Comparison of ENCODE assay signal across 7 cellular contexts in genomic region chr3:50358355-50358926, GRCh38. TPM values are rescaled to one million over a fixed set of nuclear protein-coding genes. Genes with fewer than 3 reads are reported as not detected.
DNase-seq lines count a peak whose midpoint lies in the region; ATAC-seq and TF ChIP-seq lines count a peak whose summit lies in the region.

No MANE protein-coding gene starts in this region.

- TF ChIP-seq CTCF in HFFc6 (IDR thresholded peaks at IDR 0.05), result no peak

- CTCF ChIA-PET in activated CD4-positive, alpha-beta memory T cell treated with anti-CD3 and anti-CD28 coated beads for 36 hours (lab: Charles Lee), result interaction anchor here (4.4 kb wide), 1 partner anchor 10 kb away, joined by 34 read pairs; no protein-coding TSS in a partner anchor
- CTCF ChIA-PET in HEK293T (lab: Yijun Ruan, JAX), result no interaction called here

- H3K9me3 ChIP-seq in iPS DF 6.9 (ENCODE audit: control insufficient read depth, insufficient read depth, low read length), result no peaks in the 10 kb centered on the region

- no CpG with 5 or more reads among the region's 25 CpGs for WGBS in iPS DF 6.9 (ENCODE audit: insufficient coverage, insufficient read length)

- intact Hi-C loops in activated CD4-positive, alpha-beta memory T cell treated with anti-CD3 and anti-CD28 coated beads for 36 hours (cut with micrococcal nuclease), result loop anchor here (2.0 to 10.0 kb wide), 4 partner anchors 60 to 1146 kb away; partner anchors contain the start of genes C3orf18, DCAF1, HEMK1 and HYAL3

- POLR2A ChIA-PET in activated CD4-positive, alpha-beta memory T cell treated with anti-CD3 and anti-CD28 coated beads for 36 hours (lab: Charles Lee), result no interaction called here
- POLR2A ChIA-PET in HEK293T (lab: Yijun Ruan, JAX), result interaction anchor here (1.4 kb wide), 1 partner anchor 21 kb away, joined by 3 read pairs; no protein-coding TSS in a partner anchor

- peaks cover 3% of the 10 kb centered on the region; the same call in 1 of the 2 replicates for H3K27me3 Mint-ChIP-seq in HFFc6 (ENCODE audit: insufficient read depth)
- H3K27me3 Mint-ChIP-seq in activated CD4-positive, alpha-beta memory T cell treated with anti-CD3 and anti-CD28 coated beads for 36 hours, result no peaks in the 10 kb centered on the region

- H3K4me3 ChIP-seq in iPS DF 6.9 (ENCODE audit: low read length), result peak overlapping the region; percentile 86; the same call in 1 of the 2 replicates

- no peaks in the 10 kb centered on the region for H3K9me3 Mint-ChIP-seq in HFFc6
- H3K9me3 Mint-ChIP-seq in activated CD4-positive, alpha-beta memory T cell treated with anti-CD3 and anti-CD28 coated beads for 36 hours, result no peaks in the 10 kb centered on the region
- H3K9me3 Mint-ChIP-seq in stimulated activated effector memory CD8-positive, alpha-beta T cell treated with anti-CD3 and anti-CD28 coated beads, Interleukin-12 subunit alpha, Interleukin-12 subunit beta, amount 100 ng/mL, for 72 hours, result no peaks in the 10 kb centered on the region

- no peaks in the 10 kb centered on the region for H3K27me3 ChIP-seq in iPS DF 6.9 (ENCODE audit: control insufficient read depth, insufficient read depth, low read length)

- H3K27ac Mint-ChIP-seq in HFFc6, result peak overlapping the region; percentile 81
- H3K27ac Mint-ChIP-seq in activated CD4-positive, alpha-beta memory T cell treated with anti-CD3 and anti-CD28 coated beads for 36 hours, result peak overlapping the region; percentile 71
- peak overlapping the region; percentile 97 for H3K27ac Mint-ChIP-seq in stimulated activated effector memory CD8-positive, alpha-beta T cell treated with anti-CD3 and anti-CD28 coated beads, Interleukin-12 subunit alpha, Interleukin-12 subunit beta, amount 100 ng/mL, for 72 hours

- ATAC-seq in stimulated activated effector memory CD8-positive, alpha-beta T cell treated with anti-CD3 and anti-CD28 coated beads, Interleukin-12 subunit alpha, Interleukin-12 subunit beta, amount 100 ng/mL, for 72 hours, result no peak
- ATAC-seq in HG03196 (IDR thresholded peaks at IDR 0.05; ENCODE audit: unreplicated experiment), result no peak

- H3K4me3 Mint-ChIP-seq in HFFc6, result peak overlapping the region; percentile 97
- H3K4me3 Mint-ChIP-seq in activated CD4-positive, alpha-beta memory T cell treated with anti-CD3 and anti-CD28 coated beads for 36 hours, result peak overlapping the region; percentile 95
- H3K4me3 Mint-ChIP-seq in stimulated activated effector memory CD8-positive, alpha-beta T cell treated with anti-CD3 and anti-CD28 coated beads, Interleukin-12 subunit alpha, Interleukin-12 subunit beta, amount 100 ng/mL, for 72 hours, result peak overlapping the region; percentile 96

- peaks cover 24% of the 10 kb centered on the region for H3K36me3 Mint-ChIP-seq in HFFc6 (ENCODE audit: low read depth)
- peaks cover 24% of the 10 kb centered on the region for H3K36me3 Mint-ChIP-seq in activated CD4-positive, alpha-beta memory T cell treated with anti-CD3 and anti-CD28 coated beads for 36 hours
- H3K36me3 Mint-ChIP-seq in stimulated activated effector memory CD8-positive, alpha-beta T cell treated with anti-CD3 and anti-CD28 coated beads, Interleukin-12 subunit alpha, Interleukin-12 subunit beta, amount 100 ng/mL, for 72 hours, result peaks cover 44% of the 10 kb centered on the region

- H3K27ac ChIP-seq in iPS DF 6.9 (ENCODE audit: low read length), result no peak overlapping the region

- H3K4me1 ChIP-seq in iPS DF 6.9 (ENCODE audit: control insufficient read depth, insufficient read depth, low read length), result peaks cover 8% of the 10 kb centered on the region

- H3K36me3 ChIP-seq in iPS DF 6.9 (ENCODE audit: control insufficient read depth, insufficient read depth, low read length), result peaks cover 5% of the 10 kb centered on the region; the same call in 1 of the 2 replicates

- DNase-seq in HFFc6, result no peak
- DNase-seq in activated CD4-positive, alpha-beta memory T cell treated with anti-CD3 and anti-CD28 coated beads for 36 hours, result no peak
- no peak for DNase-seq in iPS DF 6.9 (ENCODE audit: low read depth, low spot score)
- no peak for DNase-seq in stimulated activated effector memory CD8-positive, alpha-beta T cell treated with anti-CD3 and anti-CD28 coated beads, Interleukin-12 subunit alpha, Interleukin-12 subunit beta, amount 100 ng/mL, for 72 hours (ENCODE audit: low spot score in 2 of 2)
- DNase-seq in NCI-H1105 (lab: John Stamatoyannopoulos, UW), result no peak
- no peak for DNase-seq in HEK293T (ENCODE audit: extremely low spot score)

- H3K4me1 Mint-ChIP-seq in HFFc6 (ENCODE audit: low read depth), result peaks cover 33% of the 10 kb centered on the region
- H3K4me1 Mint-ChIP-seq in activated CD4-positive, alpha-beta memory T cell treated with anti-CD3 and anti-CD28 coated beads for 36 hours (ENCODE audit: low read depth), result peaks cover 39% of the 10 kb centered on the region
- peaks cover 57% of the 10 kb centered on the region for H3K4me1 Mint-ChIP-seq in stimulated activated effector memory CD8-positive, alpha-beta T cell treated with anti-CD3 and anti-CD28 coated beads, Interleukin-12 subunit alpha, Interleukin-12 subunit beta, amount 100 ng/mL, for 72 hours

TF ChIP-seq in HEK293T, 16 proteins besides CTCF, POLR2A, EP300 and RAD21:
- TF ChIP-seq FOXK2 (IDR thresholded peaks at IDR 0.05) (no peak), SUZ12 (IDR thresholded peaks at IDR 0.05) (no peak), ELF4 (IDR thresholded peaks at IDR 0.05) (no peak), FOXA1 (IDR thresholded peaks at IDR 0.05) (no peak), ZNF384 (IDR thresholded peaks at IDR 0.05) (no peak)

RNA-seq across cellular contexts. Expression of gene TMEM115, which starts 0.9 kb away (rescaled TPM):
- total RNA-seq in HFFc6 (2021; fragmentation: NEBNext Ultra II Directional; extraction: Animal tissue kit (Norgen Biotek cat#: 25700)), result 10 to 100 TPM; 51.7 to 65.7 (median 54.4) TPM
- 10 to 100 TPM; 16.0 TPM for total RNA-seq in activated CD4-positive, alpha-beta memory T cell treated with anti-CD3 and anti-CD28 coated beads for 36 hours

RNA-seq across cellular contexts. Expression of gene CYB561D2, which starts 7.8 kb away (rescaled TPM):
- 10 to 100 TPM; 20.5 to 25.2 (median 24.0) TPM for total RNA-seq in HFFc6 (2021; fragmentation: NEBNext Ultra II Directional; extraction: Animal tissue kit (Norgen Biotek cat#: 25700))
- 10 to 100 TPM; 17.8 to 20.1 TPM for total RNA-seq in activated CD4-positive, alpha-beta memory T cell treated with anti-CD3 and anti-CD28 coated beads for 36 hours

RNA-seq across cellular contexts. Expression of gene NPRL2, which starts 7.9 kb away (rescaled TPM):
- 10 to 100 TPM; 12.3 to 18.7 (median 17.4) TPM for total RNA-seq in HFFc6 (2021; fragmentation: NEBNext Ultra II Directional; extraction: Animal tissue kit (Norgen Biotek cat#: 25700))
- total RNA-seq in activated CD4-positive, alpha-beta memory T cell treated with anti-CD3 and anti-CD28 coated beads for 36 hours, result 10 to 100 TPM; 33.2 to 35.8 TPM

RNA-seq across cellular contexts. Expression of gene ZMYND10, which starts 12.9 kb away (rescaled TPM):
- total RNA-seq in HFFc6 (2021; fragmentation: NEBNext Ultra II Directional; extraction: Animal tissue kit (Norgen Biotek cat#: 25700)), result 1 to 10 TPM in 2 of 6 experiments, under 1 TPM in 3, not detected in 1; 0.78 to 1.3 (median 0.83) TPM
- under 1 TPM; 0.94 to 1.00 TPM for total RNA-seq in activated CD4-positive, alpha-beta memory T cell treated with anti-CD3 and anti-CD28 coated beads for 36 hours

RNA-seq across cellular contexts. Expression of gene RASSF1, which starts 17.8 kb away (rescaled TPM):
- total RNA-seq in HFFc6 (2021; fragmentation: NEBNext Ultra II Directional; extraction: Animal tissue kit (Norgen Biotek cat#: 25700)), result 10 to 100 TPM; 30.9 to 37.0 (median 34.1) TPM
- 10 to 100 TPM; 48.8 to 52.6 TPM for total RNA-seq in activated CD4-positive, alpha-beta memory T cell treated with anti-CD3 and anti-CD28 coated beads for 36 hours
